In the genomic region with DNA sequence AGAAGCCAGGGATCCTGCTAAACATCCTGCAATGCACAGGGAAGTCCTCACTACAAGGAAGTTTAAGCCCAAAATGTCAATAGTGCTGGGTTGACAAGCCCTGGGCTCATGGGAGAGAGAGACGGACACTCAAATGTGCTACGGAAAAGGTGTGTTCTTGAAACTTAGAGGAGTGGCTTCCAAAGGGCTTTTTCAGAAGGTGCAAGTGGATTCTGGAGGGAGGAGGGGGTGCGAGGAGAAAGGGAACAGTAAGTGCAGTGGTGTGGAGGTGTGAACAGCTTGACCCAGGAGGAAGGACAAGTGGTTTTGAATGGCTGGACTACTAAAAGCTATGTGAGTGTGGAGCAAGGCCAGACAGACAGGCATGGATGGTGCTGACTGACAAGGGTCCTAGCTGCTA, we compare ENCODE assay signal across 19 cellular contexts. TPM values are rescaled to one million over a fixed set of nuclear protein-coding genes. Genes with fewer than 3 reads are reported as not detected.
"Had no signal": no experiment of that assay in that cellular context is flagged by ENCODE, and none has a peak within 500 bp of the region (broad histone marks: within the 10 kb centered on the region; RNA-seq: fewer than 3 reads in every experiment).

No MANE protein-coding gene starts in this region.

- H3K36me3 Mint-ChIP-seq: immature natural killer cell, natural killer cell had no signal

- FAIRE-seq: keratinocyte, small intestine had no signal

- ATAC-seq: gastroesophageal sphincter, left ventricle myocardium superior, mucosa of descending colon, natural killer cell had no signal

- H3K36me3 ChIP-seq: esophagus squamous epithelium, gastroesophageal sphincter, stomach, thoracic aorta, uterus had no signal

- DNase-seq: esophagus squamous epithelium; foreskin fibroblast; immature natural killer cell; left ventricle myocardium superior; mammary epithelial cell; mucosa of descending colon; natural killer cell; small intestine; stimulated activated CD4-positive, alpha-beta T cell treated with anti-CD3 and anti-CD28 coated beads, Interleukin-12 subunit alpha, Interleukin-12 subunit beta, amount 100 ng/mL, for 4 hours; stimulated activated naive CD4-positive, alpha-beta T cell; stomach; substantia nigra; trophoblast cell; uterus had no signal

- H3K4me3 Mint-ChIP-seq: dendritic cell treated with granulocyte-macrophage colony-stimulating factor and Interleukin-4, amounts not matched to agents 40 ng/mL and 50 ng/mL, for 4 days; immature natural killer cell; natural killer cell had no signal

- H3K4me1 Mint-ChIP-seq: immature natural killer cell, natural killer cell had no signal

- H3K27ac ChIP-seq: esophagus squamous epithelium, gastroesophageal sphincter, stomach, thoracic aorta, uterus had no signal

- H3K9me3 ChIP-seq: esophagus squamous epithelium, gastroesophageal sphincter, mucosa of descending colon, stomach, thoracic aorta, uterus had no signal

- H3K27me3 ChIP-seq: uterus had no signal

- H3K9me3 Mint-ChIP-seq: dendritic cell treated with granulocyte-macrophage colony-stimulating factor and Interleukin-4, amounts not matched to agents 40 ng/mL and 50 ng/mL, for 4 days; immature natural killer cell; natural killer cell had no signal

- H3K4me1 ChIP-seq: esophagus squamous epithelium, gastroesophageal sphincter, stomach, uterus had no signal

- H3K4me3 ChIP-seq: esophagus squamous epithelium, gastroesophageal sphincter, mucosa of descending colon, stomach, thoracic aorta, uterus had no signal

- H3K27ac Mint-ChIP-seq: dendritic cell treated with granulocyte-macrophage colony-stimulating factor and Interleukin-4, amounts not matched to agents 40 ng/mL and 50 ng/mL, for 4 days; immature natural killer cell; natural killer cell had no signal

RNA-seq across cellular contexts. Expression of a gene that starts 50.4 kb away (rescaled TPM):
- total RNA-seq: osteoblast had no signal
- polyA plus RNA-seq: immature natural killer cell, keratinocyte had no signal
